23 cellular contexts compared by ENCODE assay signal in genomic region chr15:40295870-40296560, GRCh38. TPM values are rescaled to one million over a fixed set of nuclear protein-coding genes. Genes with fewer than 3 reads are reported as not detected.
DNase-seq lines count a peak whose midpoint lies in the region; ATAC-seq and TF ChIP-seq lines count a peak whose summit lies in the region.
"Had no signal": no experiment of that assay in that cellular context is flagged by ENCODE, and none has a peak within 500 bp of the region (broad histone marks: within the 10 kb centered on the region; RNA-seq: fewer than 3 reads in every experiment).

No MANE protein-coding gene starts in this region.

- no peaks in the 10 kb centered on the region for H3K27me3 Mint-ChIP-seq in T-helper 17 cell
- H3K27me3 Mint-ChIP-seq: activated naive CD4-positive, alpha-beta T cell treated with anti-CD3 and anti-CD28 coated beads, Interleukin-2, amount 50 U/mL, for 24 hours; naive thymus-derived CD8-positive, alpha-beta T cell had no signal

- H2AFZ ChIP-seq in osteoblast (ENCODE audit: low read length): no peak overlapping the region

- H3K4me1 Mint-ChIP-seq in T-helper 17 cell: peaks cover 4% of the 10 kb centered on the region
- H3K4me1 Mint-ChIP-seq: activated naive CD4-positive, alpha-beta T cell treated with anti-CD3 and anti-CD28 coated beads, Interleukin-2, amount 50 U/mL, for 24 hours had no signal

- ATAC-seq in T-helper 17 cell (no peak), GM18867 (IDR thresholded peaks at IDR 0.05; ENCODE audit: unreplicated experiment) (no peak)
- ATAC-seq: HCT116; naive thymus-derived CD8-positive, alpha-beta T cell; sciatic nerve had no signal

- no peak overlapping the region for H3K4me2 ChIP-seq in osteoblast (ENCODE audit: insufficient read depth, low read length)

- H3K36me3 Mint-ChIP-seq in T-helper 17 cell (ENCODE audit: low read depth): peaks cover 4% of the 10 kb centered on the region
- H3K36me3 Mint-ChIP-seq: type B pancreatic cell had no signal

- no peaks in the 10 kb centered on the region for H4K20me1 ChIP-seq in osteoblast (ENCODE audit: insufficient read depth, low read length)

- H3K36me3 ChIP-seq in osteoblast (ENCODE audit: insufficient read depth, low read length): no peaks in the 10 kb centered on the region

- intact Hi-C loops in cardiac septum (cut with DNase I): no loop called here

- H3K79me2 ChIP-seq in osteoblast (ENCODE audit: insufficient read depth, low read length): no peaks in the 10 kb centered on the region

- H3K4me3 ChIP-seq in osteoblast (ENCODE audit: insufficient read depth, low read length): no peak overlapping the region
- H3K4me3 ChIP-seq: SK-N-MC had no signal

- no peaks in the 10 kb centered on the region for H3K4me1 ChIP-seq in osteoblast (ENCODE audit: insufficient read depth, low read length)

- peak; percentile 43 for DNase-seq in Ammon's horn (ENCODE audit: low spot score)
- no peak for DNase-seq in T-helper 17 cell
- DNase-seq in cardiac septum (ENCODE audit: low spot score): peak; percentile 84
- peak; percentile 68 for DNase-seq in osteoblast (ENCODE audit: insufficient read length, low spot score, missing footprints)
- DNase-seq in dedifferentiated amniotic fluid mesenchymal stem cell (ENCODE audit: extremely low spot score): no peak
- DNase-seq in activated CD4-positive, alpha-beta T cell treated with anti-CD3 and anti-CD28 coated beads for 48 hours: no peak
- DNase-seq in HT-29 (ENCODE audit: low spot score): no peak
- DNase-seq: activated CD4-positive, alpha-beta T cell treated with anti-CD3 and anti-CD28 coated beads, Interleukin-2, amount 50 U/mL, for 4 hours; AML-193; anterior cingulate cortex; head of caudate nucleus; naive thymus-derived CD8-positive, alpha-beta T cell; NCI-H1048; NCI-H187; NCI-H2171 treated with DMSO at 0.1 percent for 48 hours; NCI-H524 treated with DMSO at 0.1 percent for 48 hours had no signal

- H3K27ac Mint-ChIP-seq in T-helper 17 cell: peak overlapping the region; percentile 68
- H3K27ac Mint-ChIP-seq: activated naive CD4-positive, alpha-beta T cell treated with anti-CD3 and anti-CD28 coated beads, Interleukin-2, amount 50 U/mL, for 24 hours; type B pancreatic cell had no signal

- no peak overlapping the region for H3K4me3 Mint-ChIP-seq in T-helper 17 cell
- H3K4me3 Mint-ChIP-seq: activated naive CD4-positive, alpha-beta T cell treated with anti-CD3 and anti-CD28 coated beads, Interleukin-2, amount 50 U/mL, for 24 hours; naive thymus-derived CD8-positive, alpha-beta T cell; type B pancreatic cell had no signal

- H3K27ac ChIP-seq in osteoblast (ENCODE audit: low read depth, low read length): no peak overlapping the region
- H3K27ac ChIP-seq: SK-N-MC had no signal

- peaks cover 58% of the 10 kb centered on the region for H3K27me3 ChIP-seq in osteoblast (ENCODE audit: insufficient read depth, low read length)

- no peak for TF ChIP-seq CTCF in osteoblast (IDR thresholded peaks at IDR 0.05; ENCODE audit: extremely low read depth, low read depth, low read length)

- no peaks in the 10 kb centered on the region for H3K9me3 ChIP-seq in T-helper 17 cell (ENCODE audit: control insufficient read depth, low read length, poor library complexity, severe bottlenecking)
- H3K9me3 ChIP-seq in osteoblast (ENCODE audit: low read depth, low read length): peaks cover 4% of the 10 kb centered on the region

RNA-seq across cellular contexts. Expression of gene PLCB2, which starts 11.7 kb away (rescaled TPM):
- total RNA-seq in T-helper 17 cell (100 to 1,000 TPM; 228 to 238 TPM), cardiac septum (4.6 TPM), osteoblast (under 0.01 TPM in 2 replicates)
- 0.38 and 0.91 TPM in 2 replicates for total RNA-seq in HT-29 (2014; rRNA removed; shearing (Covaris generic))

RNA-seq across cellular contexts. Expression of gene ANKRD63, which starts 13.2 kb away (rescaled TPM):
- total RNA-seq in T-helper 17 cell (under 1 TPM in 1 of 2 donors, not detected in 1; 0.42 TPM), cardiac septum (not detected), osteoblast (not detected in 2 replicates)
- total RNA-seq in HT-29 (2014; rRNA removed; shearing (Covaris generic)): not detected in 2 replicates
- total RNA-seq: sciatic nerve had no signal

RNA-seq across cellular contexts. Expression of gene INAFM2, which starts 27.5 kb away (rescaled TPM):
- total RNA-seq in T-helper 17 cell: 10 to 100 TPM in 1 of 2 donors, 1 to 10 TPM in 1; 9.2 to 48.3 TPM
- 40.0 TPM for total RNA-seq in cardiac septum
- total RNA-seq in osteoblast: 16.8 and 17.7 TPM in 2 replicates
- 7.9 and 10.2 TPM in 2 replicates for total RNA-seq in HT-29 (2014; rRNA removed; shearing (Covaris generic))

RNA-seq across cellular contexts. Expression of gene CCDC9B, which starts 44.7 kb away (rescaled TPM):
- total RNA-seq in T-helper 17 cell (1 to 10 TPM; 4.1 to 5.3 TPM), cardiac septum (178 TPM), osteoblast (18.3 and 23.9 TPM in 2 replicates)
- total RNA-seq in HT-29 (2014; rRNA removed; shearing (Covaris generic)): 15.3 and 16.4 TPM in 2 replicates

RNA-seq across cellular contexts. Expression of gene PHGR1, which starts 54.8 kb away (rescaled TPM):
- not detected for total RNA-seq in T-helper 17 cell
- not detected for total RNA-seq in cardiac septum
- total RNA-seq in osteoblast: not detected in 2 replicates
- total RNA-seq in HT-29 (2014; rRNA removed; shearing (Covaris generic)): 72.8 and 94.3 TPM in 2 replicates
- total RNA-seq: naive thymus-derived CD8-positive, alpha-beta T cell; sciatic nerve; T-helper 2 cell treated with Interferon-gamma antibody and Interleukin-4, amounts not matched to agents 100 ng/mL and 5 ng/mL, for 36 hours had no signal

Comparison
In these comparisons a context has a peak if more than half of its experiments do, and no peak if none do; other contexts are left out.
1. DNase-seq: peak in Ammon's horn (single experiment), cardiac septum (single experiment) and osteoblast (single experiment); none in T-helper 17 cell (0 of 3), dedifferentiated amniotic fluid mesenchymal stem cell (single experiment), activated CD4-positive, alpha-beta T cell treated with anti-CD3 and anti-CD28 coated beads for 48 hours (single experiment) and HT-29 (single experiment).
2. RNA of gene PLCB2, which starts 11.7 kb away (total RNA-seq): 228 to 238 TPM in T-helper 17 cell; 4.6 TPM in cardiac septum (single experiment), 0.38 to 0.91 TPM in HT-29 and under 0.01 TPM in osteoblast; every median in the first group is over 10 times any median in the second.